Comparison of ENCODE assay signal across 7 cellular contexts in the genomic region with DNA sequence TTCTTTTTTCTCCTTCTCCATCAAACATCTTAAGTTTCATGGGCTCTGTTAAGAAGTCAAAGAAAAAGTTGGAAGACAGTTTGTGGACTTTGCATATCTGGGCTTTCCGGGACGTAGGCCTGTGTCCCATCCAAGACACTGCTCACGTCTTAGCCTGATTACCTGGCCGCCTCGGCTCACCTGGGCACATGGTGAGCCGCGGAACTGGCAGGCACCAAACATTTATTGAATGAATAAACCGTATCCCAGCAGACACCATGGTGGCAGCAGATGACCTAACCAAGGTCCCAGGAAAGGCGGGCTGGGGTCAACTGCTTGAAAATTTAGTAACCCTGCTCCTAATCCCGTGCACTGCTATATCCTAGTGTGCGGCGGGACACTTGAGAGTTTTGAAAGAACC. TPM values are rescaled to one million over a fixed set of nuclear protein-coding genes. Genes with fewer than 3 reads are reported as not detected.
A peak's percentile ranks its signal among the peaks of the same experiment; 100 is the strongest.
DNase-seq lines count a peak whose midpoint lies in the region; ATAC-seq and TF ChIP-seq lines count a peak whose summit lies in the region.

No MANE protein-coding gene starts in this region.

- H3K18ac ChIP-seq in IMR-90 (ENCODE audit: low read depth, low read length): no peak overlapping the region

- H4K91ac ChIP-seq in IMR-90 (ENCODE audit: insufficient read depth, low read depth, low read length): no peak overlapping the region

- H3K27me3 Mint-ChIP-seq in activated naive CD8-positive, alpha-beta T cell: no peaks in the 10 kb centered on the region
- H3K27me3 Mint-ChIP-seq in immature natural killer cell (ENCODE audit: low read depth in 3 of 3): peaks cover 9 to 20% (median 13%) of the 10 kb centered on the region in 3 donors
- H3K27me3 Mint-ChIP-seq in stimulated activated naive B cell treated with anti-CD40 and anti-IgM and Interleukin-4, amounts not matched to agents 10 μg/mL and 1 μg/mL and 100 μg/mL, for 72 hours: no peaks in the 10 kb centered on the region

- POLR2A ChIA-PET in IMR-90 (lab: Charles Lee; ENCODE audit: unreplicated experiment): no interaction called here

- no peak overlapping the region for H2BK20ac ChIP-seq in IMR-90 (ENCODE audit: low read depth, low read length)

- H2AK5ac ChIP-seq in IMR-90 (ENCODE audit: low read depth, low read length): no peak overlapping the region

- H3K9me3 ChIP-seq in IMR-90 (ENCODE audit: control insufficient read depth, insufficient read depth, low read length) (no peaks in the 10 kb centered on the region; the same call in 1 of the 2 replicates), WERI-Rb-1 (ENCODE audit: severe bottlenecking) (peaks cover 8% of the 10 kb centered on the region)

- CTCF ChIA-PET in IMR-90 (lab: Yijun Ruan, JAX): no interaction called here

- H3K4me1 Mint-ChIP-seq in activated naive CD8-positive, alpha-beta T cell (ENCODE audit: low read depth): peaks cover 18% of the 10 kb centered on the region
- H3K4me1 Mint-ChIP-seq in immature natural killer cell: peaks cover 13 to 18% of the 10 kb centered on the region in 2 donors
- peaks cover 19 to 34% of the 10 kb centered on the region in 2 donors for H3K4me1 Mint-ChIP-seq in stimulated activated naive B cell treated with anti-CD40 and anti-IgM and Interleukin-4, amounts not matched to agents 10 μg/mL and 1 μg/mL and 100 μg/mL, for 72 hours

- TF ChIP-seq CTCF in IMR-90 (conservative IDR thresholded peaks at IDR 0.05; ENCODE audit: low read depth, low read length): no peak
- TF ChIP-seq CTCF in WERI-Rb-1 (IDR thresholded peaks at IDR 0.05; ENCODE audit: low read depth, low read length): no peak

- ATAC-seq in IMR-90 (ENCODE audit: low read depth): no peak
- no peak for ATAC-seq in stimulated activated naive B cell treated with anti-CD40 and anti-IgM and Interleukin-4, amounts not matched to agents 10 μg/mL and 1 μg/mL and 100 μg/mL, for 72 hours (replicated peaks)
- ATAC-seq in GM19324 (IDR thresholded peaks at IDR 0.05; ENCODE audit: low FRiP score, unreplicated experiment): no peak

- peak overlapping the region; percentile 77 to 93; a peak in 2 of 4 replicates for H4K8ac ChIP-seq in IMR-90 (ENCODE audit: low read depth in 2 of 2, low read length in 2 of 2)

- H3K4ac ChIP-seq in IMR-90 (ENCODE audit: low read depth, low read length): peak overlapping the region; percentile 62; the same call in 1 of the 2 replicates

- intact Hi-C loops in IMR-90 (cut with micrococcal nuclease): no loop called here

- H3K14ac ChIP-seq in IMR-90 (replicated peaks; ENCODE audit: low read depth, low read length): no peak overlapping the region

- peak overlapping the region; percentile 88 for H3K4me3 Mint-ChIP-seq in activated naive CD8-positive, alpha-beta T cell
- peak overlapping the region; percentile 78 to 85 (median 81) for H3K4me3 Mint-ChIP-seq in immature natural killer cell
- peak overlapping the region; percentile 84 to 89 for H3K4me3 Mint-ChIP-seq in stimulated activated naive B cell treated with anti-CD40 and anti-IgM and Interleukin-4, amounts not matched to agents 10 μg/mL and 1 μg/mL and 100 μg/mL, for 72 hours

- peaks cover 0 to 6% of the 10 kb centered on the region in 2 experiments; a peak in 1 of 4 replicates for H3K79me1 ChIP-seq in IMR-90 (ENCODE audit: low read depth in 1 of 2, low read length in 2 of 2)

- H3K27ac ChIP-seq in IMR-90 (ENCODE audit: insufficient read depth, low read length) (no peak overlapping the region), WERI-Rb-1 (no peak overlapping the region)

- H3K36me3 ChIP-seq in IMR-90 (ENCODE audit: control insufficient read depth, insufficient read depth, low read length) (no peaks in the 10 kb centered on the region), WERI-Rb-1 (no peaks in the 10 kb centered on the region)

- H3K23ac ChIP-seq in IMR-90 (ENCODE audit: low read depth, low read length): peak overlapping the region; percentile 75

- H2BK120ac ChIP-seq in IMR-90 (ENCODE audit: low read depth, low read length): no peak overlapping the region

- no peaks in the 10 kb centered on the region for H3K4me1 ChIP-seq in IMR-90 (ENCODE audit: control insufficient read depth, insufficient read depth, low read length)

- no TSS peak for BruUV-seq in IMR-90 (replicated peaks; lab: Mats Ljungman, UMichigan)

- H4K5ac ChIP-seq in IMR-90 (ENCODE audit: low read depth, low read length): peak overlapping the region; percentile 89

- H3K9ac ChIP-seq in IMR-90 (ENCODE audit: low read depth, low read length): peak overlapping the region; percentile 88

- no peak for TF ChIP-seq RAD21 in IMR-90 (IDR thresholded peaks at IDR 0.05; ENCODE audit: low read length)

- no peak overlapping the region for H2BK15ac ChIP-seq in IMR-90 (ENCODE audit: low read depth, low read length)

- H4K20me1 ChIP-seq in IMR-90 (ENCODE audit: insufficient read depth, low read length): peaks cover 5% of the 10 kb centered on the region; the same call in 1 of the 2 replicates

- no peak for TF ChIP-seq POLR2A in IMR-90 (IDR thresholded peaks at IDR 0.05; ENCODE audit: low read depth, low read length)

- H2AFZ ChIP-seq in IMR-90 (replicated peaks; ENCODE audit: low read length, poor library complexity): peak overlapping the region; percentile 91

- no peak overlapping the region for H2AK9ac ChIP-seq in IMR-90 (replicated peaks; ENCODE audit: low read depth, low read length, poor library complexity)

- no peaks in the 10 kb centered on the region for H3K9me1 ChIP-seq in IMR-90 (ENCODE audit: insufficient read depth, low read length)

- no peak overlapping the region for H3K56ac ChIP-seq in IMR-90 (ENCODE audit: extremely low read depth, insufficient read depth, low read length)

- H3K36me3 Mint-ChIP-seq in activated naive CD8-positive, alpha-beta T cell: peaks cover 2% of the 10 kb centered on the region
- no peaks in the 10 kb centered on the region for H3K36me3 Mint-ChIP-seq in immature natural killer cell
- peaks cover 9 to 22% of the 10 kb centered on the region in 2 donors for H3K36me3 Mint-ChIP-seq in stimulated activated naive B cell treated with anti-CD40 and anti-IgM and Interleukin-4, amounts not matched to agents 10 μg/mL and 1 μg/mL and 100 μg/mL, for 72 hours

- dilution Hi-C loops in IMR-90 (cut with HindIII; ENCODE audit: low sequenced_read_pairs, unreplicated experiment): no loop called here

- H3K27me3 ChIP-seq in IMR-90 (ENCODE audit: control insufficient read depth, insufficient read depth, low read length) (peaks cover 8% of the 10 kb centered on the region), WERI-Rb-1 (ENCODE audit: insufficient read depth, low read depth, severe bottlenecking) (no peaks in the 10 kb centered on the region)

- H3K9me3 Mint-ChIP-seq in activated naive CD8-positive, alpha-beta T cell (ENCODE audit: low read depth): no peaks in the 10 kb centered on the region
- H3K9me3 Mint-ChIP-seq in immature natural killer cell: no peaks in the 10 kb centered on the region
- H3K9me3 Mint-ChIP-seq in stimulated activated naive B cell treated with anti-CD40 and anti-IgM and Interleukin-4, amounts not matched to agents 10 μg/mL and 1 μg/mL and 100 μg/mL, for 72 hours: no peaks in the 10 kb centered on the region

- WGBS in IMR-90 (ENCODE audit: extremely low coverage in 2 of 2, insufficient read length in 1 of 2), 2 experiments: 47% methylated on average over 8 of the region's 12 CpGs; no CpG with 5 or more reads in 1 of the 2 experiments

- H2BK5ac ChIP-seq in IMR-90 (ENCODE audit: low read depth, low read length, poor library complexity, severe bottlenecking): no peak overlapping the region

- peak overlapping the region; percentile 88 for H3K4me2 ChIP-seq in IMR-90 (ENCODE audit: low read depth, low read length)

- peak overlapping the region; percentile 86 for H3K27ac Mint-ChIP-seq in activated naive CD8-positive, alpha-beta T cell
- H3K27ac Mint-ChIP-seq in immature natural killer cell: peak overlapping the region; percentile 74 to 84 (median 80)
- H3K27ac Mint-ChIP-seq in stimulated activated naive B cell treated with anti-CD40 and anti-IgM and Interleukin-4, amounts not matched to agents 10 μg/mL and 1 μg/mL and 100 μg/mL, for 72 hours: peak overlapping the region; percentile 88

- in situ Hi-C loops in IMR-90 (cut with MboI; ENCODE audit: low sequenced_read_pairs): no loop called here

- DNase-seq in IMR-90: no peak
- no peak for DNase-seq in immature natural killer cell
- DNase-seq in stimulated activated naive B cell treated with anti-CD40 and anti-IgM and Interleukin-4, amounts not matched to agents 10 μg/mL and 1 μg/mL and 100 μg/mL, for 72 hours: no peak
- no peak for DNase-seq in WERI-Rb-1
- no peak for DNase-seq in T1000 (lab: John Stamatoyannopoulos, UW)

- H3K4me3 ChIP-seq in IMR-90 (ENCODE audit: insufficient read depth, low read depth, low read length) (peak overlapping the region; percentile 100), WERI-Rb-1 (ENCODE audit: low read depth, low read length) (no peak overlapping the region)

TF ChIP-seq in IMR-90, 13 proteins besides CTCF, POLR2A, EP300 and RAD21 (continues in another document):
- TF ChIP-seq MAFK (IDR thresholded peaks at IDR 0.05; ENCODE audit: low read depth, low read length) (no peak), CHD1 (IDR thresholded peaks at IDR 0.05; ENCODE audit: low read depth, low read length) (no peak), BHLHE40 (IDR thresholded peaks at IDR 0.05; ENCODE audit: low read depth, low read length) (no peak), NFE2L2 (IDR thresholded peaks at IDR 0.05; ENCODE audit: low read depth, low read length) (no peak), RFX5 (IDR thresholded peaks at IDR 0.05; ENCODE audit: low read depth, low read length) (no peak), MXI1 (IDR thresholded peaks at IDR 0.05; ENCODE audit: borderline replicate concordance, low read depth, low read length) (no peak)
- TF ChIP-seq, protein P1, sequence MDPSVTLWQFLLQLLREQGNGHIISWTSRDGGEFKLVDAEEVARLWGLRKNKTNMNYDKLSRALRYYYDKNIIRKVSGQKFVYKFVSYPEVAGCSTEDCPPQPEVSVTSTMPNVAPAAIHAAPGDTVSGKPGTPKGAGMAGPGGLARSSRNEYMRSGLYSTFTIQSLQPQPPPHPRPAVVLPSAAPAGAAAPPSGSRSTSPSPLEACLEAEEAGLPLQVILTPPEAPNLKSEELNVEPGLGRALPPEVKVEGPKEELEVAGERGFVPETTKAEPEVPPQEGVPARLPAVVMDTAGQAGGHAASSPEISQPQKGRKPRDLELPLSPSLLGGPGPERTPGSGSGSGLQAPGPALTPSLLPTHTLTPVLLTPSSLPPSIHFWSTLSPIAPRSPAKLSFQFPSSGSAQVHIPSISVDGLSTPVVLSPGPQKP (IDR thresholded peaks at IDR 0.05; ENCODE audit: borderline replicate concordance, low read depth, low read length): no peak

RNA-seq across cellular contexts. Expression of a gene that starts 35.6 kb away (rescaled TPM):
- total RNA-seq in IMR-90 (2012; rRNA removed): 377 and 397 TPM in 2 replicates
- polyA plus RNA-seq in IMR-90 (2012; rRNA removed) (1,064 and 1,356 TPM in 2 replicates), immature natural killer cell (100 to 1,000 TPM in 2 of 3 donors, 10 to 100 TPM in 1; 70.1 to 127 (median 107) TPM)
- 1,777 and 2,021 TPM in 2 replicates for polyA plus RNA-seq in IMR-90 (2012; cell fraction: cytosol; rRNA removed)
- polyA plus RNA-seq in IMR-90 (2012; cell fraction: nucleus; rRNA removed; ENCODE audit: low replicate concordance): 1,041 and 1,061 TPM in 2 replicates

RNA-seq across cellular contexts. Expression of a gene that starts 37.4 kb away (rescaled TPM):
- total RNA-seq in IMR-90 (2012; rRNA removed): 0.54 and 0.83 TPM in 2 replicates
- polyA plus RNA-seq in IMR-90 (2012; rRNA removed) (0.60 and 0.90 TPM in 2 replicates), immature natural killer cell (not detected)
- polyA plus RNA-seq in IMR-90 (2012; cell fraction: cytosol; rRNA removed): 0.57 and 0.74 TPM in 2 replicates
- 0.90 and 1.0 TPM in 2 replicates for polyA plus RNA-seq in IMR-90 (2012; cell fraction: nucleus; rRNA removed; ENCODE audit: low replicate concordance)

Comparison
In these comparisons a context has a peak if more than half of its experiments do, and no peak if none do; other contexts are left out.
1. RNA of a gene that starts 35.6 kb away (polyA plus RNA-seq): 1,041 to 2,021 TPM in IMR-90; 70.1 to 127 TPM in immature natural killer cell; every median in the first group is over 4 times any median in the second.
2. Peak in every context shown above with its lines, with median percentiles within 50 percentile points of each other: H3K27ac Mint-ChIP-seq and H3K4me3 Mint-ChIP-seq.